ENCODE assay signal across 1 cellular context in the genomic region with DNA sequence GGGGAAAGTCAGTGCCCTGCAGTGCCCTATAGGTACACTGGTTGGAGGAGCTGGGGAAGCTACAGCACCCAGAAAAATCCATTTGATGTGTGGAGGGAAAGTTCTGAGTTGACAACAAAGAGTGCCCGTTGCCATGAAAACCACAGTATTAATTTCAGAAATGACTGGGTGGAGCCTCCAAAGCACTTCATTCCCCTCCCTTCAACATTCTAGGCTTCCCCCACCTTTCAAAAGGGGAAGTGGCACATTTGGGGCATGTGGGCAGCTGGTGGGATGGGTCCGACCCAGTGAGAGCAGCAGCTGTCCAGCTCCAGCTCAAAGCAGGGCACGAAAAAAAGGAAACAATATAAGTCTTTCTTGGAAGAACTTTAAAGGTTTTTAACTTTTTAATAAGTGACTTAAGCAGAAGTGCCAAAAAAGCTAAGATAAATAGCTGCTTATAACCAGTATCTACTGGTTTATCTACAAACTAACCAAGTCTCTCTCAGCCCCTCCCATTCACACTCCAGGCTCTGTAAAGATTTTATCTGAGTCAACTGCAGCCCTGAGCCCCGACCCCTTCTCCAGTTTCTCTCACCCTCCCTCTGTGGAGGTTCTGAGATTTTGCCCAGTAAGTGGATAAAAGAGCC.
TF ChIP-seq lines count a peak whose summit lies in the region.

No MANE protein-coding gene starts in this region.

TF ChIP-seq in HCT116, 20 proteins besides CTCF, POLR2A, EP300 and RAD21 (continued from another document):
- TF ChIP-seq, protein P1, sequence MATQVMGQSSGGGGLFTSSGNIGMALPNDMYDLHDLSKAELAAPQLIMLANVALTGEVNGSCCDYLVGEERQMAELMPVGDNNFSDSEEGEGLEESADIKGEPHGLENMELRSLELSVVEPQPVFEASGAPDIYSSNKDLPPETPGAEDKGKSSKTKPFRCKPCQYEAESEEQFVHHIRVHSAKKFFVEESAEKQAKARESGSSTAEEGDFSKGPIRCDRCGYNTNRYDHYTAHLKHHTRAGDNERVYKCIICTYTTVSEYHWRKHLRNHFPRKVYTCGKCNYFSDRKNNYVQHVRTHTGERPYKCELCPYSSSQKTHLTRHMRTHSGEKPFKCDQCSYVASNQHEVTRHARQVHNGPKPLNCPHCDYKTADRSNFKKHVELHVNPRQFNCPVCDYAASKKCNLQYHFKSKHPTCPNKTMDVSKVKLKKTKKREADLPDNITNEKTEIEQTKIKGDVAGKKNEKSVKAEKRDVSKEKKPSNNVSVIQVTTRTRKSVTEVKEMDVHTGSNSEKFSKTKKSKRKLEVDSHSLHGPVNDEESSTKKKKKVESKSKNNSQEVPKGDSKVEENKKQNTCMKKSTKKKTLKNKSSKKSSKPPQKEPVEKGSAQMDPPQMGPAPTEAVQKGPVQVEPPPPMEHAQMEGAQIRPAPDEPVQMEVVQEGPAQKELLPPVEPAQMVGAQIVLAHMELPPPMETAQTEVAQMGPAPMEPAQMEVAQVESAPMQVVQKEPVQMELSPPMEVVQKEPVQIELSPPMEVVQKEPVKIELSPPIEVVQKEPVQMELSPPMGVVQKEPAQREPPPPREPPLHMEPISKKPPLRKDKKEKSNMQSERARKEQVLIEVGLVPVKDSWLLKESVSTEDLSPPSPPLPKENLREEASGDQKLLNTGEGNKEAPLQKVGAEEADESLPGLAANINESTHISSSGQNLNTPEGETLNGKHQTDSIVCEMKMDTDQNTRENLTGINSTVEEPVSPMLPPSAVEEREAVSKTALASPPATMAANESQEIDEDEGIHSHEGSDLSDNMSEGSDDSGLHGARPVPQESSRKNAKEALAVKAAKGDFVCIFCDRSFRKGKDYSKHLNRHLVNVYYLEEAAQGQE (IDR thresholded peaks at IDR 0.05; ENCODE audit: low read depth) = no peak
- TF ChIP-seq YY1 (IDR thresholded peaks at IDR 0.05; ENCODE audit: extremely low read depth, insufficient replicate concordance, low read depth, low read length) (no peak), EZH2 (IDR thresholded peaks at IDR 0.05) (no peak), EZH2phosphoT487 (IDR thresholded peaks at IDR 0.05; ENCODE audit: borderline replicate concordance) (no peak), TCF7L2 (IDR thresholded peaks at IDR 0.05; ENCODE audit: borderline replicate concordance, extremely low read depth, insufficient read depth, insufficient read length) (no peak), EGR1 (IDR thresholded peaks at IDR 0.05; ENCODE audit: low read depth) (no peak), ELF1 (IDR thresholded peaks at IDR 0.05; ENCODE audit: borderline replicate concordance, low read depth) (no peak), SIN3A (IDR thresholded peaks at IDR 0.05; ENCODE audit: low read depth) (no peak), FOSL1 (IDR thresholded peaks at IDR 0.05; ENCODE audit: low read depth) (no peak), CBX3 (IDR thresholded peaks at IDR 0.05; ENCODE audit: low read depth) (no peak), ZFX (IDR thresholded peaks at IDR 0.05) (no peak), POLR2AphosphoS5 (IDR thresholded peaks at IDR 0.05; ENCODE audit: low read depth, low read length) (no peak), ZNF274 (IDR thresholded peaks at IDR 0.05; ENCODE audit: low read depth, low read length) (no peak), JUND (IDR thresholded peaks at IDR 0.05) (no peak), SRF (IDR thresholded peaks at IDR 0.05; ENCODE audit: low read depth) (no peak)
- TF ChIP-seq, protein P2, sequence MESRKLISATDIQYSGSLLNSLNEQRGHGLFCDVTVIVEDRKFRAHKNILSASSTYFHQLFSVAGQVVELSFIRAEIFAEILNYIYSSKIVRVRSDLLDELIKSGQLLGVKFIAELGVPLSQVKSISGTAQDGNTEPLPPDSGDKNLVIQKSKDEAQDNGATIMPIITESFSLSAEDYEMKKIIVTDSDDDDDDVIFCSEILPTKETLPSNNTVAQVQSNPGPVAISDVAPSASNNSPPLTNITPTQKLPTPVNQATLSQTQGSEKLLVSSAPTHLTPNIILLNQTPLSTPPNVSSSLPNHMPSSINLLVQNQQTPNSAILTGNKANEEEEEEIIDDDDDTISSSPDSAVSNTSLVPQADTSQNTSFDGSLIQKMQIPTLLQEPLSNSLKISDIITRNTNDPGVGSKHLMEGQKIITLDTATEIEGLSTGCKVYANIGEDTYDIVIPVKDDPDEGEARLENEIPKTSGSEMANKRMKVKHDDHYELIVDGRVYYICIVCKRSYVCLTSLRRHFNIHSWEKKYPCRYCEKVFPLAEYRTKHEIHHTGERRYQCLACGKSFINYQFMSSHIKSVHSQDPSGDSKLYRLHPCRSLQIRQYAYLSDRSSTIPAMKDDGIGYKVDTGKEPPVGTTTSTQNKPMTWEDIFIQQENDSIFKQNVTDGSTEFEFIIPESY (IDR thresholded peaks at IDR 0.05; ENCODE audit: extremely low read depth, insufficient replicate concordance, low read length) = no peak
- TF ChIP-seq, protein P3, sequence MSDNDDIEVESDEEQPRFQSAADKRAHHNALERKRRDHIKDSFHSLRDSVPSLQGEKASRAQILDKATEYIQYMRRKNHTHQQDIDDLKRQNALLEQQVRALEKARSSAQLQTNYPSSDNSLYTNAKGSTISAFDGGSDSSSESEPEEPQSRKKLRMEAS (IDR thresholded peaks at IDR 0.05) = no peak
TF ChIP-seq in HCT116: peak in this region for 0.
